18 cellular contexts compared by ENCODE assay signal in the genomic region with DNA sequence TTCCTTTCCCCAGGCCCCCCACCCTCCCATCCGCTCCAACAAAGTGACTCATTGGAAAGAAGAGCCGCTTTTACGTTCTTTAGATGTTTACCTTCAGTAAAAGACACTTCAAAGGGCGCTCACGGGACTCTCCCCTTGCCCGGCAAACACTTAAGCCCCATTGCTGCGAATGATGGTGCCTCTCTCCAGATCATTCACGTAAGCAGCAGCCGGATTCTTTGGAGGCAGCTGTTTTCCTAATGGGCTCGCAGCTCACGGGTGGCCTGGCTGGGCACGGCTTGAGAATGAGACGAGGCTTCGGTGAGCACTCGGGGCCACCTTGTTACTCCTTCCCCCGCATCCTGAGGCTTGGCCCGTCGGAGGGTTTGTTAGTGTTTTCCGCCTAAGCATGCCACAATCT.
DNase-seq lines count a peak whose midpoint lies in the region; ATAC-seq and TF ChIP-seq lines count a peak whose summit lies in the region.
"Had no signal": no experiment of that assay in that cellular context is flagged by ENCODE, and none has a peak within 500 bp of the region (broad histone marks: within the 10 kb centered on the region; RNA-seq: fewer than 3 reads in every experiment).

No MANE protein-coding gene starts in this region.

- H3K27me3 Mint-ChIP-seq in HFFc6 (ENCODE audit: insufficient read depth): no peaks in the 10 kb centered on the region; the same call in 1 of the 2 replicates

- WGBS in lung, 2 donors: 18 to 19% methylated on average over 19 of the region's 19 CpGs

- peaks cover 2% of the 10 kb centered on the region for H3K4me1 ChIP-seq in NT2/D1 (ENCODE audit: insufficient read depth, insufficient read length)
- H3K4me1 ChIP-seq in lung (ENCODE audit: control insufficient read depth in 2 of 2, insufficient read depth in 2 of 2, low read length in 2 of 2): no peaks in the 10 kb centered on the region
- H3K4me1 ChIP-seq in upper lobe of right lung: no peaks in the 10 kb centered on the region
- H3K4me1 ChIP-seq: heart right ventricle, Peyer's patch had no signal

- no peak for TF ChIP-seq CTCF in lung (IDR thresholded peaks at IDR 0.05; ENCODE audit: control extremely low read depth, extremely low read depth)
- no peak for TF ChIP-seq CTCF in upper lobe of right lung (IDR thresholded peaks at IDR 0.05)
- TF ChIP-seq CTCF in HFFc6 (IDR thresholded peaks at IDR 0.05): no peak

- H3K27ac ChIP-seq in lung (ENCODE audit: low read depth in 1 of 2, low read length in 1 of 2) (no peak overlapping the region), upper lobe of right lung (no peak overlapping the region)
- H3K27ac ChIP-seq: heart right ventricle, ovary, Peyer's patch, tibial artery had no signal

- ATAC-seq in lung (ENCODE audit: insufficient read depth, low FRiP score) (no peak), upper lobe of right lung (peak; percentile 70), HG03280 (IDR thresholded peaks at IDR 0.05; ENCODE audit: unreplicated experiment) (no peak)
- ATAC-seq: heart right ventricle had no signal

- peak overlapping the region; percentile 51 for H3K9ac ChIP-seq in NT2/D1 (ENCODE audit: insufficient read length, low read depth)
- H3K9ac ChIP-seq: SK-N-SH had no signal

- peaks cover 59% of the 10 kb centered on the region for H3K9me3 Mint-ChIP-seq in HFFc6

- peaks cover 8% of the 10 kb centered on the region for H3K36me3 Mint-ChIP-seq in HFFc6 (ENCODE audit: low read depth)

- intact Hi-C loops in upper lobe of right lung (cut with DNase I): no loop called here

- H3K4me3 Mint-ChIP-seq in HFFc6: no peak overlapping the region
- H3K4me3 Mint-ChIP-seq: activated CD4-positive, alpha-beta T cell treated with anti-CD3 and anti-CD28 coated beads, Interleukin-2, amount 10 ng/mL, durations not matched to agents 7 days and 5 days had no signal

- H3K4me1 Mint-ChIP-seq in HFFc6 (ENCODE audit: low read depth): no peaks in the 10 kb centered on the region
- H3K4me1 Mint-ChIP-seq: activated CD4-positive, alpha-beta T cell treated with anti-CD3 and anti-CD28 coated beads, Interleukin-2, amount 10 ng/mL, durations not matched to agents 7 days and 5 days had no signal

- H3K9me3 ChIP-seq in NT2/D1 (ENCODE audit: insufficient read depth, low read length) (peaks cover 7% of the 10 kb centered on the region; the same call in 1 of the 2 replicates), lung (ENCODE audit: control insufficient read depth in 2 of 2, insufficient read depth in 1 of 2, low read length in 1 of 2) (peaks cover 0 to 4% of the 10 kb centered on the region in 2 donors), upper lobe of right lung (no peaks in the 10 kb centered on the region)
- H3K9me3 ChIP-seq: heart right ventricle, ovary, Peyer's patch, SK-N-SH, tibial artery had no signal

- H3K4me3 ChIP-seq in NT2/D1 (ENCODE audit: insufficient read length, low read depth): peak overlapping the region; percentile 25
- H3K4me3 ChIP-seq in lung: no peak overlapping the region
- no peak overlapping the region for H3K4me3 ChIP-seq in upper lobe of right lung
- H3K4me3 ChIP-seq: heart right ventricle, ovary, Peyer's patch had no signal

- no peaks in the 10 kb centered on the region for H3K36me3 ChIP-seq in NT2/D1 (ENCODE audit: insufficient read depth, insufficient read length, low read length)
- H3K36me3 ChIP-seq in lung (ENCODE audit: control insufficient read depth in 2 of 2, insufficient read depth in 2 of 2, low read length in 2 of 2): no peaks in the 10 kb centered on the region
- no peaks in the 10 kb centered on the region for H3K36me3 ChIP-seq in upper lobe of right lung
- H3K36me3 ChIP-seq: heart right ventricle, ovary, Peyer's patch, tibial artery had no signal

- peaks cover 30% of the 10 kb centered on the region for H3K27me3 ChIP-seq in NT2/D1 (ENCODE audit: insufficient read depth, insufficient read length)
- H3K27me3 ChIP-seq in lung (ENCODE audit: control insufficient read depth, insufficient read depth): no peaks in the 10 kb centered on the region
- H3K27me3 ChIP-seq in upper lobe of right lung: peaks cover 26% of the 10 kb centered on the region
- H3K27me3 ChIP-seq: ovary, Peyer's patch had no signal

- DNase-seq in NCI-H146 (lab: John Stamatoyannopoulos, UW) (peak; percentile 36), NCI-H146 treated with DMSO at 0.1 percent for 48 hours (lab: John Stamatoyannopoulos, UW; ENCODE audit: unreplicated experiment) (no peak), NT2/D1 (ENCODE audit: low read depth, low spot score) (peak; percentile 23), lung (ENCODE audit: low spot score) (peak; percentile 54), upper lobe of right lung (no peak), NCI-H82 (lab: John Stamatoyannopoulos, UW) (no peak), HFFc6 (no peak)
- DNase-seq: 8988T; activated CD4-positive, alpha-beta T cell treated with anti-CD3 and anti-CD28 coated beads, Interleukin-2, amount 10 ng/mL, durations not matched to agents 7 days and 5 days; activated naive CD4-positive, alpha-beta T cell treated with anti-CD3 and anti-CD28 coated beads, Interleukin-2, amount 50 U/mL, for 16 hours; heart right ventricle; NCI-H2081; ovary; Peyer's patch; SK-N-SH; stimulated activated CD4-positive, alpha-beta T cell treated with anti-CD3 and anti-CD28 coated beads, Interleukin-4, amount 100 ng/mL, for 4 hours had no signal

- no peak overlapping the region for H3K27ac Mint-ChIP-seq in HFFc6
- H3K27ac Mint-ChIP-seq: activated CD4-positive, alpha-beta T cell treated with anti-CD3 and anti-CD28 coated beads, Interleukin-2, amount 10 ng/mL, durations not matched to agents 7 days and 5 days had no signal

Comparison
In these comparisons a context has a peak if more than half of its experiments do, and no peak if none do; other contexts are left out.
1. DNase-seq: peak in NCI-H146 (single experiment), NT2/D1 (single experiment) and lung (single experiment); none in NCI-H146 treated with DMSO at 0.1 percent for 48 hours (single experiment), upper lobe of right lung (single experiment), NCI-H82 (single experiment) and HFFc6 (single experiment).